8 cellular contexts compared by ENCODE assay signal in genomic region chr1:155062702-155063411, GRCh38. TPM values are rescaled to one million over a fixed set of nuclear protein-coding genes. Genes with fewer than 3 reads are reported as not detected.
DNase-seq lines count a peak whose midpoint lies in the region; TF ChIP-seq lines count a peak whose summit lies in the region.

No MANE protein-coding gene starts in this region.

- H3K4me3 ChIP-seq in urinary bladder (ENCODE audit: low read depth, low read length), result peak overlapping the region; percentile 64

- 9% methylated on average over 46 of the region's 46 CpGs for WGBS in urinary bladder

- peak; percentile 61 for DNase-seq in activated gamma-delta T cell treated with Interleukin-2 at 50 U/mL for 16 hours
- no peak for DNase-seq in activated gamma-delta T cell (lab: John Stamatoyannopoulos, UW)
- peak; percentile 84 for DNase-seq in NCI-H345 (lab: John Stamatoyannopoulos, UW)
- DNase-seq in activated T-cell treated with anti-CD3 and anti-CD28 coated beads for 24 hours (ENCODE audit: low read depth), result peak; percentile 62
- peak; percentile 3 for DNase-seq in fibroblast of gingiva (ENCODE audit: low read depth)
- no peak for DNase-seq in osteocyte (ENCODE audit: extremely low spot score, unreplicated experiment)
- no peak for DNase-seq in T1000 (lab: John Stamatoyannopoulos, UW)

- no peaks in the 10 kb centered on the region for H3K4me1 ChIP-seq in urinary bladder (ENCODE audit: insufficient read depth)

- no peaks in the 10 kb centered on the region for H3K36me3 ChIP-seq in urinary bladder (ENCODE audit: insufficient read depth)

- H3K27ac Mint-ChIP-seq in osteocyte (ENCODE audit: unreplicated experiment), result no peak overlapping the region

- no peak overlapping the region for H3K27ac ChIP-seq in urinary bladder (ENCODE audit: low read depth)

- peak; percentile 77 for TF ChIP-seq CTCF in osteocyte (IDR thresholded peaks at IDR 0.05)

- H3K4me1 Mint-ChIP-seq in osteocyte (ENCODE audit: unreplicated experiment), result peaks cover 30% of the 10 kb centered on the region

- H3K27me3 Mint-ChIP-seq in osteocyte (ENCODE audit: unreplicated experiment), result no peaks in the 10 kb centered on the region

- H3K36me3 Mint-ChIP-seq in osteocyte (ENCODE audit: unreplicated experiment), result peaks cover 5% of the 10 kb centered on the region

- H3K9me3 Mint-ChIP-seq in osteocyte (ENCODE audit: unreplicated experiment), result no peaks in the 10 kb centered on the region

- peak overlapping the region; percentile 89 for H3K4me3 Mint-ChIP-seq in osteocyte (ENCODE audit: unreplicated experiment)

RNA-seq across cellular contexts. Expression of gene EFNA4, which starts 0.7 kb away (rescaled TPM):
- total RNA-seq in osteocyte (10.1 and 12.4 TPM in 2 replicates), urinary bladder (7.5 TPM)
- 8.1 TPM for polyA plus RNA-seq in urinary bladder

RNA-seq across cellular contexts. Expression of gene ADAM15, which starts 11.7 kb away (rescaled TPM):
- 88.4 and 89.4 TPM in 2 replicates for total RNA-seq in osteocyte
- total RNA-seq in urinary bladder, result 38.3 TPM
- 118 TPM for polyA plus RNA-seq in urinary bladder

RNA-seq across cellular contexts. Expression of gene EFNA3, which starts 15.8 kb away (rescaled TPM):
- total RNA-seq in osteocyte (2.1 and 2.9 TPM in 2 replicates), urinary bladder (1.2 TPM)
- polyA plus RNA-seq in urinary bladder, result 2.3 TPM

RNA-seq across cellular contexts. Expression of gene DCST1, which starts 29.2 kb away (rescaled TPM):
- not detected in 2 replicates for total RNA-seq in osteocyte
- total RNA-seq in urinary bladder, result not detected
- polyA plus RNA-seq in urinary bladder, result not detected

RNA-seq across cellular contexts. Expression of gene DCST2, which starts 29.3 kb away (rescaled TPM):
- total RNA-seq in osteocyte (0.75 and 1.0 TPM in 2 replicates), urinary bladder (0.53 TPM)
- polyA plus RNA-seq in urinary bladder, result 1.2 TPM

Comparison
In these comparisons a context has a peak if more than half of its experiments do, and no peak if none do; other contexts are left out.
1. DNase-seq: peak in activated gamma-delta T cell treated with Interleukin-2 at 50 U/mL for 16 hours (single experiment), NCI-H345 (single experiment), activated T-cell treated with anti-CD3 and anti-CD28 coated beads for 24 hours (single experiment) and fibroblast of gingiva (single experiment); none in activated gamma-delta T cell (single experiment), osteocyte (single experiment) and T1000 (single experiment).